In genomic region chr3:161305095-161305991, GRCh38 we compare ENCODE assay signal across 8 cellular contexts.
DNase-seq lines count a peak whose midpoint lies in the region; ATAC-seq and TF ChIP-seq lines count a peak whose summit lies in the region.

No MANE protein-coding gene starts in this region.

- H3K9me3 ChIP-seq in Karpas-422 (ENCODE audit: low read length) (no peaks in the 10 kb centered on the region), mammary epithelial cell (replicated peaks; ENCODE audit: insufficient read depth, low read length) (no peaks in the 10 kb centered on the region), neural progenitor cell (ENCODE audit: low read depth) (no peaks in the 10 kb centered on the region)

- H4K20me1 ChIP-seq in Karpas-422 (ENCODE audit: insufficient read depth, low read depth, low read length), result no peaks in the 10 kb centered on the region
- no peaks in the 10 kb centered on the region for H4K20me1 ChIP-seq in mammary epithelial cell (ENCODE audit: insufficient read depth, low read length)
- H4K20me1 ChIP-seq in neural progenitor cell (ENCODE audit: low read depth), result no peaks in the 10 kb centered on the region

- H3K4me1 Mint-ChIP-seq in neural progenitor cell, result no peaks in the 10 kb centered on the region

- peak; percentile 17 for DNase-seq in NCI-H82 (lab: John Stamatoyannopoulos, UW)
- no peak for DNase-seq in NCI-H82 treated with DMSO at 0.1 percent for 48 hours (lab: John Stamatoyannopoulos, UW; ENCODE audit: unreplicated experiment)
- peak; percentile 66 for DNase-seq in Karpas-422
- peak; percentile 4 for DNase-seq in mammary epithelial cell
- DNase-seq in neural progenitor cell (ENCODE audit: low spot score), result peak; percentile 9
- DNase-seq in NCI-H2029 (lab: John Stamatoyannopoulos, UW), result no peak
- DNase-seq in activated T-cell treated with anti-CD3 and anti-CD28 coated beads for 4 hours, result no peak

- ATAC-seq in HG02798 (IDR thresholded peaks at IDR 0.05; ENCODE audit: poor library complexity, unreplicated experiment), result no peak

- no peak overlapping the region for H3K4me2 ChIP-seq in Karpas-422 (ENCODE audit: low read depth, low read length, poor library complexity, severe bottlenecking)
- H3K4me2 ChIP-seq in mammary epithelial cell (ENCODE audit: insufficient read depth, low read depth, low read length), result no peak overlapping the region
- H3K4me2 ChIP-seq in neural progenitor cell, result no peak overlapping the region

- CTCF ChIA-PET in mammary epithelial cell (lab: Charles Lee; ENCODE audit: low non-redundant PET), result interaction anchor here (0.7 kb wide), 1 partner anchor 9 kb away, joined by 4 read pairs; no protein-coding TSS in a partner anchor

- H3K4me3 ChIP-seq in Karpas-422 (ENCODE audit: low read length), result no peak overlapping the region
- no peak overlapping the region for H3K4me3 ChIP-seq in mammary epithelial cell (replicated peaks in 1 of 3; ENCODE audit: insufficient read depth in 1 of 3, low read depth in 2 of 3, low read length in 3 of 3)
- no peak overlapping the region for H3K4me3 ChIP-seq in neural progenitor cell

- no peak overlapping the region for H3K27ac Mint-ChIP-seq in neural progenitor cell

- no peak overlapping the region for H3K4me3 Mint-ChIP-seq in neural progenitor cell

- no peaks in the 10 kb centered on the region for H3K9me2 ChIP-seq in Karpas-422 (replicated peaks; ENCODE audit: insufficient read depth, low read length)

- H3K27me3 ChIP-seq in Karpas-422 (ENCODE audit: low read length), result no peaks in the 10 kb centered on the region
- H3K27me3 ChIP-seq in mammary epithelial cell (ENCODE audit: insufficient read depth, low read length), result no peaks in the 10 kb centered on the region
- no peaks in the 10 kb centered on the region for H3K27me3 ChIP-seq in neural progenitor cell

- H3K36me3 ChIP-seq in Karpas-422 (ENCODE audit: insufficient read depth, low read length), result no peaks in the 10 kb centered on the region
- no peaks in the 10 kb centered on the region for H3K36me3 ChIP-seq in mammary epithelial cell (ENCODE audit: insufficient read depth, low read length)
- no peaks in the 10 kb centered on the region for H3K36me3 ChIP-seq in neural progenitor cell

- H3F3A ChIP-seq in neural progenitor cell (ENCODE audit: low read depth), result no peaks in the 10 kb centered on the region

- dilution Hi-C loops in mammary epithelial cell (cut with HindIII; ENCODE audit: low sequenced_read_pairs), result no loop called here

- H3K9ac ChIP-seq in Karpas-422 (ENCODE audit: low read length) (no peak overlapping the region), mammary epithelial cell (ENCODE audit: insufficient read depth, low read length) (no peak overlapping the region), neural progenitor cell (no peak overlapping the region)

- BruUV-seq in mammary epithelial cell (replicated peaks; lab: Mats Ljungman, UMichigan), result no TSS peak

- H3K27me3 Mint-ChIP-seq in neural progenitor cell (ENCODE audit: insufficient read depth, low read depth), result no peaks in the 10 kb centered on the region

- no peak overlapping the region for H3K27ac ChIP-seq in Karpas-422 (ENCODE audit: low read length)
- H3K27ac ChIP-seq in mammary epithelial cell (ENCODE audit: insufficient read depth, low read depth, low read length), result no peak overlapping the region
- H3K27ac ChIP-seq in neural progenitor cell, result no peak overlapping the region

- TF ChIP-seq CTCF in mammary epithelial cell (conservative IDR thresholded peaks at IDR 0.05 in 1 of 2, IDR thresholded peaks at IDR 0.05 in 1 of 2; ENCODE audit: extremely low read depth in 1 of 2, insufficient read depth in 1 of 2, low read depth in 1 of 2, low read length in 2 of 2) (peak; percentile 80 to 82), neural progenitor cell (IDR thresholded peaks at IDR 0.05) (peak; percentile 66)

- no peaks in the 10 kb centered on the region for H3K4me1 ChIP-seq in Karpas-422 (ENCODE audit: low read length)
- H3K4me1 ChIP-seq in mammary epithelial cell (ENCODE audit: insufficient read depth, low read length), result no peaks in the 10 kb centered on the region
- no peaks in the 10 kb centered on the region for H3K4me1 ChIP-seq in neural progenitor cell

- 79% methylated on average over 2 of the region's 2 CpGs for WGBS in mammary epithelial cell (ENCODE audit: low coverage, missing lambda C conversion rate)

- in situ Hi-C loops in mammary epithelial cell (cut with MboI; ENCODE audit: low sequenced_read_pairs in 2 of 2), result no loop called here

- H3K36me3 Mint-ChIP-seq in neural progenitor cell, result no peaks in the 10 kb centered on the region

- H3K9me3 Mint-ChIP-seq in neural progenitor cell, result peaks cover 4% of the 10 kb centered on the region

- no peaks in the 10 kb centered on the region for H3K79me2 ChIP-seq in Karpas-422 (ENCODE audit: low read length)
- H3K79me2 ChIP-seq in mammary epithelial cell (ENCODE audit: insufficient read depth, low read length), result no peaks in the 10 kb centered on the region
- no peaks in the 10 kb centered on the region for H3K79me2 ChIP-seq in neural progenitor cell (ENCODE audit: low read depth)

- intact Hi-C loops in mammary epithelial cell (cut with micrococcal nuclease), result loop anchor here (1.0 kb wide), 1 partner anchor 104 kb away; no protein-coding TSS in a partner anchor

- no peak overlapping the region for H2AFZ ChIP-seq in Karpas-422 (ENCODE audit: low read length)
- H2AFZ ChIP-seq in mammary epithelial cell (ENCODE audit: low read depth, low read length), result no peak overlapping the region
- H2AFZ ChIP-seq in neural progenitor cell (replicated peaks), result no peak overlapping the region

Comparison
In these comparisons a context has a peak if more than half of its experiments do, and no peak if none do; other contexts are left out.
1. DNase-seq: peak in NCI-H82 (single experiment), Karpas-422 (single experiment), mammary epithelial cell (single experiment) and neural progenitor cell (single experiment); none in NCI-H82 treated with DMSO at 0.1 percent for 48 hours (single experiment), NCI-H2029 (single experiment) and activated T-cell treated with anti-CD3 and anti-CD28 coated beads for 4 hours (single experiment).